Comparison of ENCODE assay signal across 8 cellular contexts in genomic region chr19:10106100-10106936, GRCh38. TPM values are rescaled to one million over a fixed set of nuclear protein-coding genes. Genes with fewer than 3 reads are reported as not detected.
DNase-seq lines count a peak whose midpoint lies in the region; ATAC-seq and TF ChIP-seq lines count a peak whose summit lies in the region.

PPAN (plus strand) TSS chr19:10106362; CDS start chr19:10106395, 33 bp downstream.

- ATAC-seq in GM21515 (IDR thresholded peaks at IDR 0.05; ENCODE audit: unreplicated experiment) = peak; percentile 45

- peak within 1 kb of the TSS; percentile 94 for H3K4me2 ChIP-seq in OCI-LY1 (ENCODE audit: low read length)

- H3K27me3 ChIP-seq in Caco-2 (replicated peaks; ENCODE audit: control insufficient read depth, insufficient read depth, low read length) (no peaks in the 10 kb centered on the region), OCI-LY1 (ENCODE audit: insufficient read depth, low read length) (no peaks in the 10 kb centered on the region)

- H3K9me3 Mint-ChIP-seq in Caco-2 (ENCODE audit: unreplicated experiment) = no peaks in the 10 kb centered on the region

- POLR2A ChIA-PET in Caco-2 (lab: Charles Lee) = interaction anchor here (0.7 to 1.5 kb wide), 2 partner anchors 10 to 275 kb away, joined by 5 to 22 read pairs; partner anchors contain the start of gene TYK2

- in situ Hi-C loops in endometrial microvascular endothelial cells (cut with HindIII; ENCODE audit: inconsistent ontology term, low pct_unique_long_range_greater_than_20kb, low sequenced_read_pairs) = no loop called here

- H3K4me1 Mint-ChIP-seq in Caco-2 (ENCODE audit: low read depth, unreplicated experiment) = peaks cover 11% of the 10 kb centered on the region

- peaks cover 18% of the 10 kb centered on the region for H3F3A ChIP-seq in OCI-LY1 (ENCODE audit: insufficient read depth, low read length)

- BruUV-seq in Caco-2 (replicated peaks; lab: Mats Ljungman, UMichigan) = no TSS peak

- peak within 1 kb of the TSS; percentile 87 for H3K4me3 Mint-ChIP-seq in Caco-2 (ENCODE audit: unreplicated experiment)

- H3K27ac ChIP-seq in OCI-LY1 (ENCODE audit: low read depth, low read length, poor library complexity, severe bottlenecking) (peak within 1 kb of the TSS; percentile 98), mesodermal cell (ENCODE audit: low read depth, low read length, severe bottlenecking) (peak within 1 kb of the TSS; percentile 75)

- no peaks in the 10 kb centered on the region for H3K9me2 ChIP-seq in OCI-LY1 (ENCODE audit: low read depth, low read length)

- 0 to 2% methylated on average over 64 to 65 of the region's 71 CpGs for WGBS in mesodermal cell (ENCODE audit: insufficient coverage in 2 of 2), 2 experiments

- no peaks in the 10 kb centered on the region for H4K20me1 ChIP-seq in OCI-LY1 (ENCODE audit: insufficient read depth, low read length)

- H3K9me3 ChIP-seq in Caco-2 = no peaks in the 10 kb centered on the region
- H3K9me3 ChIP-seq in OCI-LY1 (ENCODE audit: low read length) = no peaks in the 10 kb centered on the region
- no peaks in the 10 kb centered on the region for H3K9me3 ChIP-seq in mesodermal cell (ENCODE audit: control insufficient read depth, low read length)

- DNase-seq in Caco-2 (peak; percentile 97 to 98), HuH-7 (ENCODE audit: low spot score) (peak; percentile 98)
- DNase-seq in activated CD8-positive, alpha-beta memory T cell treated with anti-CD3 and anti-CD28 coated beads, Interleukin-2, amount 50 U/mL, for 24 hours (ENCODE audit: extremely low read depth) = peak; percentile 93
- peak; percentile 90 for DNase-seq in stimulated activated CD8-positive, alpha-beta memory T cell treated with anti-CD3 and anti-CD28 coated beads, Interleukin-15, amount 100 ng/mL, for 24 hours (ENCODE audit: low read depth)

- H3K36me3 ChIP-seq in Caco-2 (ENCODE audit: control insufficient read depth, insufficient read depth, low read length) = peaks cover 2% of the 10 kb centered on the region; the same call in 1 of the 2 replicates
- peaks cover 47% of the 10 kb centered on the region for H3K36me3 ChIP-seq in OCI-LY1 (ENCODE audit: insufficient read depth, low read length)
- peaks cover 44% of the 10 kb centered on the region for H3K36me3 ChIP-seq in mesodermal cell (ENCODE audit: control insufficient read depth, insufficient read depth, low read length)

- H3K4me3 ChIP-seq in Caco-2 (ENCODE audit: low read depth, low read length) (peak within 1 kb of the TSS; percentile 92), OCI-LY1 (ENCODE audit: low read depth, low read length, poor library complexity, severe bottlenecking) (peak within 1 kb of the TSS; percentile 99), mesodermal cell (ENCODE audit: extremely low read depth, insufficient read depth, low read length, poor library complexity, severe bottlenecking) (peak within 1 kb of the TSS; percentile 79)

- peak within 1 kb of the TSS; percentile 100 for H3K9ac ChIP-seq in OCI-LY1 (ENCODE audit: low read length)

- intact Hi-C loops in Caco-2 (cut with micrococcal nuclease; ENCODE audit: unreplicated experiment) = loop anchor here (1.0 kb wide), 1 partner anchor 10 kb away; no protein-coding TSS in a partner anchor

- TF ChIP-seq CTCF in Caco-2 (IDR thresholded peaks at IDR 0.05; ENCODE audit: insufficient read depth in 1 of 2, low read depth in 1 of 2, low read length in 1 of 2, severe bottlenecking in 1 of 2, unreplicated experiment in 1 of 2) (no peak), OCI-LY1 (IDR thresholded peaks at IDR 0.05; ENCODE audit: low read length) (no peak)

- peaks cover 55% of the 10 kb centered on the region for H3K36me3 Mint-ChIP-seq in Caco-2 (ENCODE audit: insufficient read depth, unreplicated experiment)

- H3K4me1 ChIP-seq in Caco-2 = no peaks in the 10 kb centered on the region; the same call in 1 of the 2 replicates
- H3K4me1 ChIP-seq in OCI-LY1 (ENCODE audit: insufficient read depth, low read length, severe bottlenecking) = peaks cover 86% of the 10 kb centered on the region
- peaks cover 2% of the 10 kb centered on the region for H3K4me1 ChIP-seq in mesodermal cell (ENCODE audit: control insufficient read depth, insufficient read depth, low read length, poor library complexity, severe bottlenecking)

- peak within 1 kb of the TSS; percentile 85 for H3K27ac Mint-ChIP-seq in Caco-2 (ENCODE audit: unreplicated experiment)

- no peak within 1 kb of the TSS for H2AFZ ChIP-seq in OCI-LY1 (ENCODE audit: low read length)

- peaks cover 13% of the 10 kb centered on the region for H3K79me2 ChIP-seq in OCI-LY1 (ENCODE audit: insufficient read depth, low read length)

- H3K27me3 Mint-ChIP-seq in Caco-2 (ENCODE audit: insufficient read depth, unreplicated experiment) = no peaks in the 10 kb centered on the region

- CTCF ChIA-PET in Caco-2 (lab: Charles Lee) = interaction anchor here (0.6 to 1.0 kb wide), 2 partner anchors 10 to 145 kb away, joined by 3 to 10 read pairs; no protein-coding TSS in a partner anchor

RNA-seq across cellular contexts. Expression of gene PPAN, which starts in this region (rescaled TPM):
- total RNA-seq in Caco-2 (2022) (61.0 and 62.8 TPM in 2 replicates), endometrial microvascular endothelial cells (ENCODE audit: inconsistent ontology term) (55.2 TPM)
- 22.3 TPM for polyA plus RNA-seq in mesodermal cell (2013, experiment 1 of 2)
- polyA plus RNA-seq in mesodermal cell (2013, experiment 2 of 2) = 17.6 TPM

Comparison
In these comparisons a context has a peak if more than half of its experiments do, and no peak if none do; other contexts are left out.
1. Peak in every context shown above with its lines: DNase-seq, ATAC-seq, H3K4me3 ChIP-seq and H3K27ac ChIP-seq.